Comparison of ENCODE assay signal across 20 cellular contexts in genomic region chr20:63742381-63743024, GRCh38. TPM values are rescaled to one million over a fixed set of nuclear protein-coding genes. Genes with fewer than 3 reads are reported as not detected.
DNase-seq lines count a peak whose midpoint lies in the region; ATAC-seq, FAIRE-seq and TF ChIP-seq lines count a peak whose summit lies in the region.
"Had no signal": no experiment of that assay in that cellular context is flagged by ENCODE, and none has a peak within 500 bp of the region (broad histone marks: within the 10 kb centered on the region; RNA-seq: fewer than 3 reads in every experiment).

No MANE protein-coding gene starts in this region.

- no peaks in the 10 kb centered on the region for H3K27me3 ChIP-seq in HepG2 (ENCODE audit: control insufficient read depth in 1 of 2, insufficient read depth in 2 of 2, low read length in 2 of 2)
- no peaks in the 10 kb centered on the region for H3K27me3 ChIP-seq in vagina

- peaks cover 20% of the 10 kb centered on the region for H3K79me2 ChIP-seq in HepG2 (ENCODE audit: insufficient read depth, low read length)

- FAIRE-seq in HepG2 (lab: Jason Lieb, UNC) = no peak
- FAIRE-seq: A549, astrocyte, colon, endometrium, GM12892 had no signal

- no peak for ATAC-seq in left cardiac atrium
- ATAC-seq in HepG2 = no peak
- ATAC-seq: A549; stimulated activated memory B cell treated with anti-CD40 and anti-IgM and Interleukin-4, amounts not matched to agents 10 μg/mL and 1 μg/mL and 100 μg/mL, for 72 hours had no signal

- H3K27ac ChIP-seq in HepG2 (ENCODE audit: extremely low read length, insufficient read depth, low read length) (no peak overlapping the region), vagina (peak overlapping the region; percentile 84)

- H3K9me3 ChIP-seq in HepG2 (ENCODE audit: low read length) = no peaks in the 10 kb centered on the region
- H3K9me3 ChIP-seq in vagina = no peaks in the 10 kb centered on the region
- H3K9me3 ChIP-seq: A549; BLaER1 treated with 17β-estradiol and CSF1 and Interleukin-3, amounts not matched to agents 10 nM and 100 nM had no signal

- POLR2A ChIA-PET in HepG2 (lab: Yijun Ruan, JAX) = interaction anchor here (1.0 to 2.4 kb wide), 8 partner anchors 13 to 214 kb away, joined by 3 to 27 read pairs (median 4); partner anchors contain the start of genes ARFRP1, RTEL1, TPD52L2 and UCKL1

- TF ChIP-seq RAD21 in HepG2 (CRISPR knock-in tag; IDR thresholded peaks at IDR 0.05) = no peak

- no peaks in the 10 kb centered on the region for H4K20me1 ChIP-seq in HepG2 (ENCODE audit: insufficient read depth, low read length)

- intact Hi-C loops in cardiac septum (cut with DNase I) (loop anchor here (5.0 kb wide), 1 partner anchor 115 kb away; the partner anchor contains the start of gene GMEB2), left cardiac atrium (cut with DNase I) (no loop called here), HepG2 (cut with micrococcal nuclease; ENCODE audit: unreplicated experiment) (loop anchor here (10.0 kb wide), 1 partner anchor 122 kb away; the partner anchor contains the start of genes ABHD16B and TPD52L2), vagina (cut with DNase I) (no loop called here)

- TF ChIP-seq EP300 in HepG2 (IDR thresholded peaks at IDR 0.05; ENCODE audit: low read depth in 2 of 2, low read length in 2 of 2) = no peak
- no peak for TF ChIP-seq EP300 in HepG2 (CRISPR knock-in tag; IDR thresholded peaks at IDR 0.05; ENCODE audit: borderline replicate concordance)

- in situ Hi-C loops in HepG2 (cut with HindIII; ENCODE audit: extremely low pct_ligation_motif_present, low pct_unique_long_range_greater_than_20kb) = loop anchor here (5.0 kb wide), 1 partner anchor 35 kb away; the partner anchor contains the start of genes ARFRP1 and ZGPAT

- TF ChIP-seq POLR2A in HepG2 (IDR thresholded peaks at IDR 0.05; ENCODE audit: insufficient read depth in 1 of 2, low read depth in 2 of 2, low read length in 2 of 2) (no peak; a peak in 1 of 4 replicates), vagina (IDR thresholded peaks at IDR 0.05) (no peak)

- peak overlapping the region; percentile 84; the same call in 1 of the 2 replicates for H3K9ac ChIP-seq in HepG2 (ENCODE audit: insufficient read depth, low read depth, low read length)

- peak overlapping the region; percentile 95 for H3K4me2 ChIP-seq in HepG2 (ENCODE audit: low read depth, low read length)

- 93% methylated on average over 30 of the region's 37 CpGs for WGBS in HepG2 (ENCODE audit: low lambda C conversion rate)

- H3K4me1 ChIP-seq in HepG2 (ENCODE audit: insufficient read depth, low read length) (peaks cover 62% of the 10 kb centered on the region), vagina (peaks cover 34% of the 10 kb centered on the region)

- no peak overlapping the region for H2AFZ ChIP-seq in HepG2 (ENCODE audit: low read length)

- BruUV-seq in HepG2 (replicated peaks; lab: Mats Ljungman, UMichigan) = no TSS peak

- no peak overlapping the region; a peak in 1 of 6 replicates for H3K4me3 ChIP-seq in HepG2 (replicated peaks in 1 of 3; ENCODE audit: insufficient read depth in 1 of 3, low read depth in 2 of 3, low read length in 3 of 3)
- no peak overlapping the region for H3K4me3 ChIP-seq in vagina
- H3K4me3 ChIP-seq: BLaER1 treated with 17β-estradiol and CSF1 and Interleukin-3, amounts not matched to agents 10 nM and 100 nM had no signal

- TF ChIP-seq CTCF in HepG2 (CRISPR knock-in tag; IDR thresholded peaks at IDR 0.05) (no peak), vagina (IDR thresholded peaks at IDR 0.05) (no peak)

- CTCF ChIA-PET in HepG2 (lab: Yijun Ruan, JAX; ENCODE audit: low intra/inter-chr PET ratio, low total read pairs) = no interaction called here

- peaks cover 17 to 27% of the 10 kb centered on the region in 2 experiments for H3K36me3 ChIP-seq in HepG2 (replicated peaks in 1 of 2; ENCODE audit: control insufficient read depth in 1 of 2, insufficient read depth in 2 of 2, low read length in 2 of 2)
- H3K36me3 ChIP-seq in vagina = peaks cover 0 to 19% of the 10 kb centered on the region in 2 donors

- DNase-seq in cardiac septum (ENCODE audit: low spot score) = peak; percentile 63
- DNase-seq in left cardiac atrium = no peak
- no peak for DNase-seq in HepG2 (ENCODE audit: low spot score)
- DNase-seq in vagina (ENCODE audit: extremely low spot score in 2 of 2) = no peak
- DNase-seq in NCI-H1436 treated with DMSO at 0.1 percent for 48 hours (lab: John Stamatoyannopoulos, UW) = no peak
- no peak for DNase-seq in activated CD8-positive, alpha-beta memory T cell treated with anti-CD3 and anti-CD28 coated beads for 24 hours
- DNase-seq: activated CD4-positive, alpha-beta memory T cell treated with anti-CD3 and anti-CD28 coated beads, Interleukin-2, amount 10 ng/mL, durations not matched to agents 7 days and 5 days; midbrain; NCI-H1105; NCI-H524 treated with DMSO at 0.1 percent for 48 hours; nephron progenitor cell; SHP77 had no signal

RNA-seq across cellular contexts. Expression of gene SLC2A4RG, which starts 2.9 kb away (rescaled TPM):
- total RNA-seq in cardiac septum (67.8 TPM), left cardiac atrium (10 to 100 TPM; 47.9 to 71.0 TPM), HepG2 (2016; rRNA removed; fragmentation: Illumina TruSeq; extraction: Trizol) (47.4 and 91.4 TPM in 2 replicates), vagina (33.1 TPM)
- 129 and 134 TPM in 2 replicates for total RNA-seq in HepG2 (2016; cell fraction: cytosol; rRNA removed; fragmentation: Illumina TruSeq; extraction: Trizol; ENCODE audit: low read depth)
- 39.6 and 94.5 TPM in 2 replicates for total RNA-seq in HepG2 (2016; cell fraction: insoluble cytoplasmic fraction; rRNA removed; fragmentation: Illumina TruSeq; extraction: Trizol)
- 171 and 186 TPM in 2 replicates for total RNA-seq in HepG2 (2016; cell fraction: membrane; rRNA removed; fragmentation: Illumina TruSeq; extraction: Trizol)
- total RNA-seq in HepG2 (2016; cell fraction: nucleus; rRNA removed; fragmentation: Illumina TruSeq; extraction: Trizol) = 92.1 and 130 TPM in 2 replicates
- polyA plus RNA-seq in HepG2 (2011; rRNA removed) = 95.9 and 105 TPM in 2 replicates
- polyA plus RNA-seq in HepG2 (2011; cell fraction: cytosol; rRNA removed) = 36.7 and 62.3 TPM in 2 replicates
- 581 and 754 TPM in 2 replicates for polyA plus RNA-seq in HepG2 (2011; cell fraction: nucleus; rRNA removed)
- polyA plus RNA-seq in HepG2 (2012) = 65.4 and 92.2 TPM in 2 replicates
- 354 and 372 TPM in 2 replicates for polyA plus RNA-seq in HepG2 (2016; cell fraction: cytosol; fragmentation: Illumina TruSeq; extraction: Trizol; ENCODE audit: low read depth)
- polyA plus RNA-seq in HepG2 (2016; cell fraction: insoluble cytoplasmic fraction; fragmentation: Illumina TruSeq; extraction: Trizol; ENCODE audit: low read depth) = 107 and 130 TPM in 2 replicates
- 352 and 381 TPM in 2 replicates for polyA plus RNA-seq in HepG2 (2016; cell fraction: membrane; fragmentation: Illumina TruSeq; extraction: Trizol; ENCODE audit: low read depth)
- 510 and 535 TPM in 2 replicates for polyA plus RNA-seq in HepG2 (2016; cell fraction: nucleus; fragmentation: Illumina TruSeq; extraction: Trizol; ENCODE audit: insufficient read depth, low read depth)
- 23.9 and 51.3 TPM in 2 replicates for polyA minus RNA-seq in HepG2 (2011; rRNA and poly(A)+ RNA removed; ENCODE audit: low replicate concordance)
- 24.3 and 27.0 TPM in 2 replicates for polyA minus RNA-seq in HepG2 (2011; cell fraction: cytosol; rRNA and poly(A)+ RNA removed)
- 61.3 and 75.8 TPM in 2 replicates for polyA minus RNA-seq in HepG2 (2011; cell fraction: nucleus; rRNA and poly(A)+ RNA removed)

RNA-seq across cellular contexts. Expression of gene LIME1, which starts 6.0 kb away (rescaled TPM):
- 5.0 TPM for total RNA-seq in cardiac septum
- total RNA-seq in left cardiac atrium = 1 to 10 TPM; 3.6 to 3.7 TPM
- 51.5 and 61.5 TPM in 2 replicates for total RNA-seq in HepG2 (2016; rRNA removed; fragmentation: Illumina TruSeq; extraction: Trizol)
- total RNA-seq in HepG2 (2016; cell fraction: cytosol; rRNA removed; fragmentation: Illumina TruSeq; extraction: Trizol; ENCODE audit: low read depth) = 59.8 and 81.2 TPM in 2 replicates
- 46.5 and 57.9 TPM in 2 replicates for total RNA-seq in HepG2 (2016; cell fraction: insoluble cytoplasmic fraction; rRNA removed; fragmentation: Illumina TruSeq; extraction: Trizol)
- total RNA-seq in HepG2 (2016; cell fraction: membrane; rRNA removed; fragmentation: Illumina TruSeq; extraction: Trizol) = 59.4 and 77.4 TPM in 2 replicates
- 31.7 and 32.4 TPM in 2 replicates for total RNA-seq in HepG2 (2016; cell fraction: nucleus; rRNA removed; fragmentation: Illumina TruSeq; extraction: Trizol)
- 13.0 and 23.5 TPM in 2 replicates for polyA plus RNA-seq in HepG2 (2011; rRNA removed)
- 20.4 and 43.4 TPM in 2 replicates for polyA plus RNA-seq in HepG2 (2011; cell fraction: cytosol; rRNA removed)
- 145 and 202 TPM in 2 replicates for polyA plus RNA-seq in HepG2 (2011; cell fraction: nucleus; rRNA removed)
- polyA plus RNA-seq in HepG2 (2012) = 14.6 and 20.3 TPM in 2 replicates
- 90.7 and 108 TPM in 2 replicates for polyA plus RNA-seq in HepG2 (2016; cell fraction: cytosol; fragmentation: Illumina TruSeq; extraction: Trizol; ENCODE audit: low read depth)
- 72.4 and 82.2 TPM in 2 replicates for polyA plus RNA-seq in HepG2 (2016; cell fraction: insoluble cytoplasmic fraction; fragmentation: Illumina TruSeq; extraction: Trizol; ENCODE audit: low read depth)
- polyA plus RNA-seq in HepG2 (2016; cell fraction: membrane; fragmentation: Illumina TruSeq; extraction: Trizol; ENCODE audit: low read depth) = 75.9 and 77.5 TPM in 2 replicates
- polyA plus RNA-seq in HepG2 (2016; cell fraction: nucleus; fragmentation: Illumina TruSeq; extraction: Trizol; ENCODE audit: insufficient read depth, low read depth) = 89.9 and 96.0 TPM in 2 replicates
- polyA minus RNA-seq in HepG2 (2011; rRNA and poly(A)+ RNA removed; ENCODE audit: low replicate concordance) = 2.1 and 20.3 TPM in 2 replicates
- polyA minus RNA-seq in HepG2 (2011; cell fraction: cytosol; rRNA and poly(A)+ RNA removed) = 22.2 and 31.7 TPM in 2 replicates
- polyA minus RNA-seq in HepG2 (2011; cell fraction: nucleus; rRNA and poly(A)+ RNA removed) = 13.2 and 15.8 TPM in 2 replicates
- 32.4 TPM for total RNA-seq in vagina

RNA-seq across cellular contexts. Expression of gene ZGPAT, which starts 34.7 kb away (rescaled TPM):
- total RNA-seq in cardiac septum (16.7 TPM), left cardiac atrium (10 to 100 TPM; 16.4 to 18.6 TPM), HepG2 (2016; rRNA removed; fragmentation: Illumina TruSeq; extraction: Trizol) (40.2 and 41.9 TPM in 2 replicates), vagina (30.4 TPM)
- total RNA-seq in HepG2 (2016; cell fraction: cytosol; rRNA removed; fragmentation: Illumina TruSeq; extraction: Trizol; ENCODE audit: low read depth) = 34.8 and 37.0 TPM in 2 replicates
- 37.7 and 46.6 TPM in 2 replicates for total RNA-seq in HepG2 (2016; cell fraction: insoluble cytoplasmic fraction; rRNA removed; fragmentation: Illumina TruSeq; extraction: Trizol)
- 18.3 and 22.0 TPM in 2 replicates for total RNA-seq in HepG2 (2016; cell fraction: membrane; rRNA removed; fragmentation: Illumina TruSeq; extraction: Trizol)
- 23.9 and 24.8 TPM in 2 replicates for total RNA-seq in HepG2 (2016; cell fraction: nucleus; rRNA removed; fragmentation: Illumina TruSeq; extraction: Trizol)
- 23.0 and 32.8 TPM in 2 replicates for polyA plus RNA-seq in HepG2 (2011; rRNA removed)
- 17.1 and 24.8 TPM in 2 replicates for polyA plus RNA-seq in HepG2 (2011; cell fraction: cytosol; rRNA removed)
- 93.0 and 104 TPM in 2 replicates for polyA plus RNA-seq in HepG2 (2011; cell fraction: nucleus; rRNA removed)
- polyA plus RNA-seq in HepG2 (2012) = 16.8 and 17.7 TPM in 2 replicates
- 4.5 and 5.1 TPM in 2 replicates for polyA plus RNA-seq in HepG2 (2016; cell fraction: cytosol; fragmentation: Illumina TruSeq; extraction: Trizol; ENCODE audit: low read depth)
- polyA plus RNA-seq in HepG2 (2016; cell fraction: insoluble cytoplasmic fraction; fragmentation: Illumina TruSeq; extraction: Trizol; ENCODE audit: low read depth) = 36.0 and 43.8 TPM in 2 replicates
- polyA plus RNA-seq in HepG2 (2016; cell fraction: membrane; fragmentation: Illumina TruSeq; extraction: Trizol; ENCODE audit: low read depth) = 9.1 and 10.0 TPM in 2 replicates
- 70.9 and 80.9 TPM in 2 replicates for polyA plus RNA-seq in HepG2 (2016; cell fraction: nucleus; fragmentation: Illumina TruSeq; extraction: Trizol; ENCODE audit: insufficient read depth, low read depth)
- 12.8 and 40.1 TPM in 2 replicates for polyA minus RNA-seq in HepG2 (2011; rRNA and poly(A)+ RNA removed; ENCODE audit: low replicate concordance)
- polyA minus RNA-seq in HepG2 (2011; cell fraction: cytosol; rRNA and poly(A)+ RNA removed) = 9.3 and 9.5 TPM in 2 replicates
- 13.8 and 15.9 TPM in 2 replicates for polyA minus RNA-seq in HepG2 (2011; cell fraction: nucleus; rRNA and poly(A)+ RNA removed)

RNA-seq across cellular contexts. Expression of gene ARFRP1, which starts 34.7 kb away (rescaled TPM):
- total RNA-seq in cardiac septum (40.3 TPM), left cardiac atrium (10 to 100 TPM; 36.8 to 44.9 TPM), HepG2 (2016; rRNA removed; fragmentation: Illumina TruSeq; extraction: Trizol) (33.7 and 51.1 TPM in 2 replicates), vagina (30.9 TPM)
- total RNA-seq in HepG2 (2016; cell fraction: cytosol; rRNA removed; fragmentation: Illumina TruSeq; extraction: Trizol; ENCODE audit: low read depth) = 9.6 and 11.5 TPM in 2 replicates
- 31.8 and 53.2 TPM in 2 replicates for total RNA-seq in HepG2 (2016; cell fraction: insoluble cytoplasmic fraction; rRNA removed; fragmentation: Illumina TruSeq; extraction: Trizol)
- total RNA-seq in HepG2 (2016; cell fraction: membrane; rRNA removed; fragmentation: Illumina TruSeq; extraction: Trizol) = 22.2 and 23.1 TPM in 2 replicates
- 37.5 and 46.0 TPM in 2 replicates for total RNA-seq in HepG2 (2016; cell fraction: nucleus; rRNA removed; fragmentation: Illumina TruSeq; extraction: Trizol)
- polyA plus RNA-seq in HepG2 (2011; rRNA removed) = 32.0 and 42.8 TPM in 2 replicates
- polyA plus RNA-seq in HepG2 (2011; cell fraction: cytosol; rRNA removed) = 48.5 and 49.6 TPM in 2 replicates
- 123 and 125 TPM in 2 replicates for polyA plus RNA-seq in HepG2 (2011; cell fraction: nucleus; rRNA removed)
- 26.6 and 30.7 TPM in 2 replicates for polyA plus RNA-seq in HepG2 (2012)
- 8.8 and 9.1 TPM in 2 replicates for polyA plus RNA-seq in HepG2 (2016; cell fraction: cytosol; fragmentation: Illumina TruSeq; extraction: Trizol; ENCODE audit: low read depth)
- polyA plus RNA-seq in HepG2 (2016; cell fraction: insoluble cytoplasmic fraction; fragmentation: Illumina TruSeq; extraction: Trizol; ENCODE audit: low read depth) = 30.0 and 34.6 TPM in 2 replicates
- 12.6 and 13.5 TPM in 2 replicates for polyA plus RNA-seq in HepG2 (2016; cell fraction: membrane; fragmentation: Illumina TruSeq; extraction: Trizol; ENCODE audit: low read depth)
- polyA plus RNA-seq in HepG2 (2016; cell fraction: nucleus; fragmentation: Illumina TruSeq; extraction: Trizol; ENCODE audit: insufficient read depth, low read depth) = 86.0 and 91.0 TPM in 2 replicates
- polyA minus RNA-seq in HepG2 (2011; rRNA and poly(A)+ RNA removed; ENCODE audit: low replicate concordance) = 28.5 and 35.1 TPM in 2 replicates
- 10.4 and 12.4 TPM in 2 replicates for polyA minus RNA-seq in HepG2 (2011; cell fraction: cytosol; rRNA and poly(A)+ RNA removed)
- polyA minus RNA-seq in HepG2 (2011; cell fraction: nucleus; rRNA and poly(A)+ RNA removed) = 55.9 and 67.1 TPM in 2 replicates

RNA-seq across cellular contexts. Expression of gene TNFRSF6B, which starts 46.1 kb away (rescaled TPM):
- total RNA-seq in cardiac septum (not detected), left cardiac atrium (10 to 100 TPM in 1 of 2 donors, 1 to 10 TPM in 1; 1.4 to 10.1 TPM), HepG2 (2016; rRNA removed; fragmentation: Illumina TruSeq; extraction: Trizol) (not detected in 2 replicates), vagina (16.7 TPM)
- total RNA-seq in HepG2 (2016; cell fraction: cytosol; rRNA removed; fragmentation: Illumina TruSeq; extraction: Trizol; ENCODE audit: low read depth) = not detected in 2 replicates
- total RNA-seq in HepG2 (2016; cell fraction: insoluble cytoplasmic fraction; rRNA removed; fragmentation: Illumina TruSeq; extraction: Trizol) = not detected in 2 replicates
- total RNA-seq in HepG2 (2016; cell fraction: membrane; rRNA removed; fragmentation: Illumina TruSeq; extraction: Trizol) = not detected in 2 replicates
- not detected in 2 replicates for total RNA-seq in HepG2 (2016; cell fraction: nucleus; rRNA removed; fragmentation: Illumina TruSeq; extraction: Trizol)
- polyA plus RNA-seq in HepG2 (2011; rRNA removed) = 0.24 and 0.86 TPM in 2 replicates
- 0.45 and 1.3 TPM in 2 replicates for polyA plus RNA-seq in HepG2 (2011; cell fraction: cytosol; rRNA removed)
- polyA plus RNA-seq in HepG2 (2011; cell fraction: nucleus; rRNA removed) = 22.5 and 36.0 TPM in 2 replicates
- 0.55 TPM in 1 of 2 replicates, not detected in the other for polyA plus RNA-seq in HepG2 (2012)
- polyA plus RNA-seq in HepG2 (2016; cell fraction: cytosol; fragmentation: Illumina TruSeq; extraction: Trizol; ENCODE audit: low read depth) = 0.45 and 0.48 TPM in 2 replicates
- 0.32 TPM in 1 of 2 replicates, not detected in the other for polyA plus RNA-seq in HepG2 (2016; cell fraction: insoluble cytoplasmic fraction; fragmentation: Illumina TruSeq; extraction: Trizol; ENCODE audit: low read depth)
- polyA plus RNA-seq in HepG2 (2016; cell fraction: membrane; fragmentation: Illumina TruSeq; extraction: Trizol; ENCODE audit: low read depth) = 0.37 and 0.71 TPM in 2 replicates
- polyA plus RNA-seq in HepG2 (2016; cell fraction: nucleus; fragmentation: Illumina TruSeq; extraction: Trizol; ENCODE audit: insufficient read depth, low read depth) = not detected in 2 replicates
- polyA minus RNA-seq in HepG2 (2011; rRNA and poly(A)+ RNA removed; ENCODE audit: low replicate concordance) = not detected in 2 replicates
- polyA minus RNA-seq in HepG2 (2011; cell fraction: cytosol; rRNA and poly(A)+ RNA removed) = not detected in 2 replicates
- polyA minus RNA-seq in HepG2 (2011; cell fraction: nucleus; rRNA and poly(A)+ RNA removed) = not detected in 2 replicates
- total RNA-seq: activated CD4-positive, alpha-beta memory T cell treated with anti-CD3 and anti-CD28 coated beads, Interleukin-2, amount 10 ng/mL, durations not matched to agents 7 days and 5 days; T-helper 1 cell treated with Interleukin-12 subunit alpha and Interleukin-12 subunit beta and Interleukin-4 antibody, amounts not matched to agents 30 ng/mL and 1 ng/mL, for 36 hours had no signal

Comparison
In these comparisons a context has a peak if more than half of its experiments do, and no peak if none do; other contexts are left out.
1. intact Hi-C loops: an anchor here in cardiac septum (5.0 kb wide) and HepG2 (10.0 kb wide); none called in left cardiac atrium and vagina.